Comparison of ENCODE assay signal across 1 cellular context in genomic region chr3:31947671-31948091, GRCh38.
TF ChIP-seq lines count a peak whose summit lies in the region.

No MANE protein-coding gene starts in this region.

TF ChIP-seq in H1, 55 proteins besides CTCF, POLR2A, EP300 and RAD21:
- TF ChIP-seq, protein P1, sequence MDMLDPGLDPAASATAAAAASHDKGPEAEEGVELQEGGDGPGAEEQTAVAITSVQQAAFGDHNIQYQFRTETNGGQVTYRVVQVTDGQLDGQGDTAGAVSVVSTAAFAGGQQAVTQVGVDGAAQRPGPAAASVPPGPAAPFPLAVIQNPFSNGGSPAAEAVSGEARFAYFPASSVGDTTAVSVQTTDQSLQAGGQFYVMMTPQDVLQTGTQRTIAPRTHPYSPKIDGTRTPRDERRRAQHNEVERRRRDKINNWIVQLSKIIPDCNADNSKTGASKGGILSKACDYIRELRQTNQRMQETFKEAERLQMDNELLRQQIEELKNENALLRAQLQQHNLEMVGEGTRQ (IDR thresholded peaks at IDR 0.05; ENCODE audit: low read length) = no peak
- TF ChIP-seq SIN3A (conservative IDR thresholded peaks at IDR 0.05 in 1 of 2, IDR thresholded peaks at IDR 0.05 in 1 of 2; ENCODE audit: low read depth in 1 of 2, low read length in 2 of 2) (no peak), POU5F1 (IDR thresholded peaks at IDR 0.05; ENCODE audit: low read depth, low read length) (no peak), SUZ12 (IDR thresholded peaks at IDR 0.05; ENCODE audit: low read length) (no peak), CHD2 (IDR thresholded peaks at IDR 0.05; ENCODE audit: low read length) (no peak), JUN (IDR thresholded peaks at IDR 0.05; ENCODE audit: low read depth, low read length) (no peak), TAF1 (IDR thresholded peaks at IDR 0.05; ENCODE audit: low read depth, low read length) (no peak)
